14 cellular contexts compared by ENCODE assay signal in the genomic region with DNA sequence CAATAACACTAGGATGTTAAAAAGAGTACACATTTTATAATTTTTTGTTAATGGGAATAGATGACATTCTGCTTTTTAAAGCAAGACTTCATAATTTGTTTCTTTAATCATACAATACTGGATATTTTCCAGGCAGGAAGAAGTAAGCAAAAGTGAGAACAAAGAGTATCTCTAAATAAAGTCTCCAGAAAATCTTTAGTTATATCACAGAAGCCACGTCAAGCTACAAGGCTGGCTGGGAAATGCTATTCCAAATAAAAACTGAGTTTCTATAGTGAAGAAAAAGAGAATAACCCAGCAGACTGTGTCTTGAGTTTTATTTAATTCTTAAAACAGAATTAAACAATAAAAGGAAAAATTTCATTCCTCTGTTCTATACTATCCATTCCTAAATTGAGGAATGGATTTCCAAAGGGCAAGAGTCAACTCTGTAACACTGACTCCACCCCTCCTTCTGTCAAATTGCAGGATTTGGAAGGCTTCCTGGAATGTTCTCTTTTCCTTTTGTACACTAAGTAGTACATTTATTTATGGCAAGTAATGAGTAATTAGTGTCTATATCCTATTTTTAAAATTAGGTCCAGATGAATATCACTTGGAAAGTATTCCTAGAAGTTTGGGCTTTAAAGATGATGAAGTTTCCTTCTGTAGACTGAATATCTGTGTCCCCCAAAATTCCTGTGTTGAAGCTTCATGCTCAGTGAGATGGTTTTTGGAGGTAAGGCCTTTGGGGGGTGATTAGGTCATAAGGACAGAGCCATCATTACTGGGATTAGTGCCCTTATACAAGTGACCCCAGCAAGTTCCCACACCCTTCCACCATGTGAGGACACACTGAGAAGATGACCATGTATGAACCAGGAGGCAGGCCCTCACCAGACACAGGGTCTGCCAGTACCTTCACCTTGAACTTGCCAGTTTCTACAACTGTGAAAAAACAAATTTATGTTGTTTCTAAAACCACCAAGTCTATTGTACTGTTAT.
DNase-seq lines count a peak whose midpoint lies in the region; ATAC-seq, FAIRE-seq and TF ChIP-seq lines count a peak whose summit lies in the region.
"Had no signal": no experiment of that assay in that cellular context is flagged by ENCODE, and none has a peak within 500 bp of the region (broad histone marks: within the 10 kb centered on the region; RNA-seq: fewer than 3 reads in every experiment).

No MANE protein-coding gene starts in this region.

- H3K36me3 ChIP-seq in breast epithelium = no peaks in the 10 kb centered on the region
- H3K36me3 ChIP-seq in right lobe of liver = no peaks in the 10 kb centered on the region
- no peaks in the 10 kb centered on the region for H3K36me3 ChIP-seq in pancreas
- H3K36me3 ChIP-seq: upper lobe of right lung had no signal

- H3K9me3 ChIP-seq in breast epithelium (no peaks in the 10 kb centered on the region), right lobe of liver (no peaks in the 10 kb centered on the region), pancreas (no peaks in the 10 kb centered on the region)
- H3K9me3 ChIP-seq: upper lobe of right lung had no signal

- TF ChIP-seq CTCF in breast epithelium (IDR thresholded peaks at IDR 0.05) = no peak
- TF ChIP-seq CTCF in type B pancreatic cell (conservative IDR thresholded peaks at IDR 0.05) = no peak
- no peak for TF ChIP-seq CTCF in right lobe of liver (IDR thresholded peaks at IDR 0.05)
- no peak for TF ChIP-seq CTCF in pancreas (IDR thresholded peaks at IDR 0.05)

- H3K27ac Mint-ChIP-seq in type B pancreatic cell = peak overlapping the region; percentile 56
- H3K27ac Mint-ChIP-seq: IgD-negative memory B cell, natural killer cell had no signal

- DNase-seq in NCI-H1694 treated with DMSO at 0.1 percent for 48 hours (lab: John Stamatoyannopoulos, UW) (peak; percentile 3), NCI-H1694 (lab: John Stamatoyannopoulos, UW) (no peak), breast epithelium (ENCODE audit: low spot score in 2 of 2) (no peak), left ventricle myocardium superior (no peak), type B pancreatic cell (ENCODE audit: extremely low spot score, unreplicated experiment) (no peak), right lobe of liver (no peak), pancreas (no peak), SIG-M5 (lab: John Stamatoyannopoulos, UW) (no peak)
- DNase-seq: DMS79 treated with DMSO at 0.1 percent for 48 hours, natural killer cell, SHP77 treated with DMSO at 0.1 percent for 48 hours, upper lobe of right lung had no signal

- H3K36me3 Mint-ChIP-seq in type B pancreatic cell = no peaks in the 10 kb centered on the region
- H3K36me3 Mint-ChIP-seq: natural killer cell had no signal

- no peaks in the 10 kb centered on the region for H3K27me3 Mint-ChIP-seq in type B pancreatic cell
- H3K27me3 Mint-ChIP-seq: IgD-negative memory B cell had no signal

- no peak for TF ChIP-seq POLR2A in breast epithelium (IDR thresholded peaks at IDR 0.05)
- TF ChIP-seq POLR2A in right lobe of liver (IDR thresholded peaks at IDR 0.05) = no peak

- no peaks in the 10 kb centered on the region for H3K4me1 ChIP-seq in breast epithelium
- H3K4me1 ChIP-seq in right lobe of liver = no peaks in the 10 kb centered on the region
- no peaks in the 10 kb centered on the region for H3K4me1 ChIP-seq in pancreas
- H3K4me1 ChIP-seq: upper lobe of right lung had no signal

- ATAC-seq in left ventricle myocardium superior (peak; percentile 86), right lobe of liver (no peak), pancreas (no peak)
- ATAC-seq: natural killer cell, upper lobe of right lung had no signal

- H3K4me3 ChIP-seq in breast epithelium (no peak overlapping the region), right lobe of liver (no peak overlapping the region), pancreas (no peak overlapping the region)
- H3K4me3 ChIP-seq: upper lobe of right lung had no signal

- no peak overlapping the region for H3K4me3 Mint-ChIP-seq in type B pancreatic cell
- H3K4me3 Mint-ChIP-seq: IgD-negative memory B cell, natural killer cell had no signal

- H3K27ac ChIP-seq in breast epithelium (peak overlapping the region; percentile 46 to 68), right lobe of liver (no peak overlapping the region), pancreas (peak overlapping the region in 1 of 4 donors; percentile 6)
- H3K27ac ChIP-seq: upper lobe of right lung had no signal

- intact Hi-C loops in breast epithelium (cut with DNase I; ENCODE audit: low total_unique reads) (no loop called here), left ventricle myocardium superior (cut with micrococcal nuclease) (no loop called here), right lobe of liver (cut with DNase I) (no loop called here), pancreas (cut with DNase I) (no loop called here)

- 59% methylated on average over 1 of the region's 1 CpG for WGBS in right lobe of liver (ENCODE audit: insufficient coverage, low coverage, low lambda C conversion rate, missing lambda C conversion rate)
- WGBS in pancreas, 2 donors = 68 to 74% methylated on average over 1 of the region's 1 CpG

- H3K27me3 ChIP-seq in breast epithelium (no peaks in the 10 kb centered on the region), right lobe of liver (no peaks in the 10 kb centered on the region), pancreas (no peaks in the 10 kb centered on the region)
- H3K27me3 ChIP-seq: upper lobe of right lung had no signal

- peaks cover 4% of the 10 kb centered on the region for H3K9me3 Mint-ChIP-seq in type B pancreatic cell

- peaks cover 12% of the 10 kb centered on the region for H3K4me1 Mint-ChIP-seq in type B pancreatic cell (ENCODE audit: unreplicated experiment)
- H3K4me1 Mint-ChIP-seq: IgD-negative memory B cell, natural killer cell had no signal

- no peak for FAIRE-seq in pancreas (lab: Jason Lieb, UNC)
- FAIRE-seq: A204.1 had no signal

Comparison
In these comparisons a context has a peak if more than half of its experiments do, and no peak if none do; other contexts are left out.
1. H3K27ac ChIP-seq: peak in breast epithelium (2 of 2); none in right lobe of liver (0 of 3).